8 cellular contexts compared by ENCODE assay signal in the genomic region with DNA sequence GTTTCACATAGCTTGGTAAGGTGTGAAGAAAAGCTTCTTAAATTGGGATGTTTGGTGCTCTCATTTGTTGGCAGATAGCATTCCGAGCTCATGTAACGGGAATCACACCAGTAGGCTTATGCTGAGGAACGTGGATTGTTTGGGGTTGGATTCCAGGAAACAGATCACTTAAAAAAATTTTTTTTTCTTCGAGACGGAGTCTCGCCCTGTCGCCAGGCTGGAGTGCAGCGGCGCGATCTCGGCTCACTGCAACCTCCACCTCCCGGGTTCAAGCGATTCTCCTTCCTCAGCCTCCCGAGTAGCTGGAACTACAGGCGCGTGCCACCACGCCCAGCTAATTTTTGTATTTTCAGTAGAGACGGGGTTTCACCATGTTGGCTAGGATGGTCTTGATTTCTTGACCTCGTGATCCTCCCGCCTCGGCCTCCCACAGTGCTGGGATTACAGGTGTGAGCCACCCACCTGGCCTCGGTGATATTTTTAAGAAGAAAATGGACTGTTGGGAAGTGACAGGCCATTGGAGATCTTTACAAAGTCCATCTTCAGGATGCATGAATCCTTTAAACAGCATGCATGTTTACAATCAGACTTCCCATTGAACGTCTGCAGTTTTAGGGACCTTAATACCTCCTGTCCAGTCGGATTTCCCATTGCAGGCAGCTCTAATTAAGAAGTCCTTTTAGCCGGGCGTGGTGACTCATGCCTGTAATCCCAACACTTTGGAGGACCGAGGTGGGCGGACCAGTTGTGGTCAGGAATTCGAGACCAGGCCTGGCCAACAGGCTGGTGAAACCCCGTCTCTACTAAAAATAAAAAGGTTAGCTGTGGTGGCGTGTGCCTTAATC. TPM values are rescaled to one million over a fixed set of nuclear protein-coding genes. Genes with fewer than 3 reads are reported as not detected.
A peak's percentile ranks its signal among the peaks of the same experiment; 100 is the strongest.
DNase-seq lines count a peak whose midpoint lies in the region; ATAC-seq and TF ChIP-seq lines count a peak whose summit lies in the region.
"Not testable (repeated sequence)": the region's sequence is repeated elsewhere in the genome, so short reads cannot be mapped to it uniquely, and the experiment has no call there.

No MANE protein-coding gene starts in this region.

- not testable (repeated sequence) for H3K27me3 ChIP-seq in DND-41 (ENCODE audit: insufficient read depth, low read length, poor library complexity); IMR-90 (ENCODE audit: control insufficient read depth, insufficient read depth, low read length); neuron (ENCODE audit: insufficient read depth, low read length); tibial artery

- dilution Hi-C loops in IMR-90 (cut with HindIII; ENCODE audit: low sequenced_read_pairs, unreplicated experiment) = not testable (repeated sequence)

- H2AK9ac ChIP-seq in IMR-90 (replicated peaks; ENCODE audit: low read depth, low read length, poor library complexity) = not testable (repeated sequence)

- H4K8ac ChIP-seq in IMR-90 (ENCODE audit: low read depth in 2 of 2, low read length in 2 of 2) = 0 out of 4 replicates have a peak overlapping the region, but pooled peaks of 1 of the 2 experiments have one; percentile 55

- H3K4me3 Mint-ChIP-seq in activated naive CD8-positive, alpha-beta T cell treated with anti-CD3 and anti-CD28 coated beads, Interleukin-2, amount 50 U/mL, for 24 hours = peak overlapping the region; percentile 68

- POLR2A ChIA-PET in IMR-90 (lab: Charles Lee; ENCODE audit: unreplicated experiment) = not testable (repeated sequence)

- not testable (repeated sequence) for H2BK15ac ChIP-seq in IMR-90 (ENCODE audit: low read depth, low read length)

- not testable (repeated sequence) for ATAC-seq in DND-41 (ENCODE audit: insufficient read depth, low read depth); activated naive CD8-positive, alpha-beta T cell treated with anti-CD3 and anti-CD28 coated beads, Interleukin-2, amount 50 U/mL, for 24 hours
- ATAC-seq in IMR-90 (ENCODE audit: low read depth) = peak; percentile 18
- peak; percentile 19 for ATAC-seq in esophagus mucosa

- not testable (repeated sequence) for H3K27ac Mint-ChIP-seq in activated naive CD8-positive, alpha-beta T cell treated with anti-CD3 and anti-CD28 coated beads, Interleukin-2, amount 50 U/mL, for 24 hours

- peak overlapping the region in 1 of 2 experiments; percentile 57; a peak in 3 of 4 replicates for H3K4me3 ChIP-seq in DND-41 (ENCODE audit: low read depth in 1 of 2, low read length in 2 of 2)
- peak overlapping the region; percentile 32 for H3K4me3 ChIP-seq in IMR-90 (ENCODE audit: insufficient read depth, low read depth, low read length)
- H3K4me3 ChIP-seq in neuron (ENCODE audit: low read length) = peak overlapping the region; percentile 48
- H3K4me3 ChIP-seq in tibial artery = peak overlapping the region; percentile 43 to 54

- H3K18ac ChIP-seq in IMR-90 (ENCODE audit: low read depth, low read length) = not testable (repeated sequence)

- WGBS in IMR-90 (ENCODE audit: extremely low coverage in 2 of 2, insufficient read length in 1 of 2), 2 experiments = no CpG with 5 or more reads among the region's 31 CpGs

- H3K79me1 ChIP-seq in IMR-90 (ENCODE audit: low read depth in 1 of 2, low read length in 2 of 2) = not testable (repeated sequence)

- not testable (repeated sequence) for H2AFZ ChIP-seq in DND-41 (ENCODE audit: low read depth, low read length); IMR-90 (replicated peaks; ENCODE audit: low read length, poor library complexity); neuron (ENCODE audit: low read depth, low read length)

- not testable (repeated sequence) for H4K91ac ChIP-seq in IMR-90 (ENCODE audit: insufficient read depth, low read depth, low read length)

- H3K4me1 Mint-ChIP-seq in activated naive CD8-positive, alpha-beta T cell treated with anti-CD3 and anti-CD28 coated beads, Interleukin-2, amount 50 U/mL, for 24 hours = not testable (repeated sequence)

- H3K9me3 ChIP-seq in DND-41 (ENCODE audit: insufficient read depth, low read length, severe bottlenecking); IMR-90 (ENCODE audit: control insufficient read depth, insufficient read depth, low read length); neuron (ENCODE audit: low read length); tibial artery: not testable (repeated sequence)

- H3K9ac ChIP-seq in DND-41 (ENCODE audit: low read depth, low read length) = peak overlapping the region; percentile 60
- H3K9ac ChIP-seq in IMR-90 (ENCODE audit: low read depth, low read length) = not testable (repeated sequence)

- peak; percentile 5 for DNase-seq in DND-41
- DNase-seq in IMR-90; activated naive CD8-positive, alpha-beta T cell treated with anti-CD3 and anti-CD28 coated beads, Interleukin-2, amount 50 U/mL, for 24 hours; tibial artery: not testable (repeated sequence)
- peak; percentile 9 for DNase-seq in SW480 (ENCODE audit: low spot score)
- peak; percentile 49 for DNase-seq in islet precursor cell

- H3K9me3 Mint-ChIP-seq in activated naive CD8-positive, alpha-beta T cell treated with anti-CD3 and anti-CD28 coated beads, Interleukin-2, amount 50 U/mL, for 24 hours = not testable (repeated sequence)

- BruUV-seq in IMR-90 (replicated peaks; lab: Mats Ljungman, UMichigan) = not testable (repeated sequence)

- not testable (repeated sequence) for H2BK120ac ChIP-seq in IMR-90 (ENCODE audit: low read depth, low read length)

- H3K14ac ChIP-seq in IMR-90 (replicated peaks; ENCODE audit: low read depth, low read length) = not testable (repeated sequence)

- not testable (repeated sequence) for H3K9me1 ChIP-seq in IMR-90 (ENCODE audit: insufficient read depth, low read length)

- H3K23ac ChIP-seq in IMR-90 (ENCODE audit: low read depth, low read length) = 0 out of 2 replicates have a peak overlapping the region, but pooled peaks have one; percentile 49

- H2BK5ac ChIP-seq in IMR-90 (ENCODE audit: low read depth, low read length, poor library complexity, severe bottlenecking) = not testable (repeated sequence)

- peak overlapping the region; percentile 73 for H3K4me2 ChIP-seq in DND-41 (ENCODE audit: insufficient read depth, low read length)
- peak overlapping the region; percentile 47; the same call in 1 of the 2 replicates for H3K4me2 ChIP-seq in IMR-90 (ENCODE audit: low read depth, low read length)

- H3K56ac ChIP-seq in IMR-90 (ENCODE audit: extremely low read depth, insufficient read depth, low read length) = not testable (repeated sequence)

- H3K4me1 ChIP-seq in DND-41 (ENCODE audit: insufficient read depth, low read length); IMR-90 (ENCODE audit: control insufficient read depth, insufficient read depth, low read length); neuron (ENCODE audit: insufficient read depth, low read length); tibial artery: not testable (repeated sequence)

- not testable (repeated sequence) for H3K27me3 Mint-ChIP-seq in activated naive CD8-positive, alpha-beta T cell treated with anti-CD3 and anti-CD28 coated beads, Interleukin-2, amount 50 U/mL, for 24 hours

- not testable (repeated sequence) for TF ChIP-seq POLR2A in IMR-90 (IDR thresholded peaks at IDR 0.05; ENCODE audit: low read depth, low read length)

- in situ Hi-C loops in IMR-90 (cut with MboI; ENCODE audit: low sequenced_read_pairs) = not testable (repeated sequence)

- not testable (repeated sequence) for H3K36me3 ChIP-seq in DND-41 (ENCODE audit: insufficient read depth, low read length); IMR-90 (ENCODE audit: control insufficient read depth, insufficient read depth, low read length); neuron (ENCODE audit: insufficient read depth, low read length); tibial artery

- TF ChIP-seq RAD21 in IMR-90 (IDR thresholded peaks at IDR 0.05; ENCODE audit: low read length) = not testable (repeated sequence)

- TF ChIP-seq CTCF in DND-41 (IDR thresholded peaks at IDR 0.05; ENCODE audit: borderline replicate concordance, extremely low read depth, low read length, poor library complexity, severe bottlenecking); IMR-90 (conservative IDR thresholded peaks at IDR 0.05; ENCODE audit: low read depth, low read length); tibial artery (IDR thresholded peaks at IDR 0.05): not testable (repeated sequence)

- H3K27ac ChIP-seq in DND-41 (ENCODE audit: low read length); IMR-90 (ENCODE audit: insufficient read depth, low read length); tibial artery: not testable (repeated sequence)

- H4K20me1 ChIP-seq in DND-41 (ENCODE audit: insufficient read depth, low read length); IMR-90 (ENCODE audit: insufficient read depth, low read length): not testable (repeated sequence)

- peaks cover 13% of the 10 kb centered on the region; the same call in 1 of the 2 replicates for H3K79me2 ChIP-seq in DND-41 (ENCODE audit: insufficient read depth, low read length)

- not testable (repeated sequence) for H3K4ac ChIP-seq in IMR-90 (ENCODE audit: low read depth, low read length)

- intact Hi-C loops in IMR-90 (cut with micrococcal nuclease); tibial artery (cut with DNase I; ENCODE audit: low total_unique reads): not testable (repeated sequence)

- H2BK20ac ChIP-seq in IMR-90 (ENCODE audit: low read depth, low read length) = not testable (repeated sequence)

- H4K5ac ChIP-seq in IMR-90 (ENCODE audit: low read depth, low read length) = not testable (repeated sequence)

- not testable (repeated sequence) for H3K36me3 Mint-ChIP-seq in activated naive CD8-positive, alpha-beta T cell treated with anti-CD3 and anti-CD28 coated beads, Interleukin-2, amount 50 U/mL, for 24 hours (ENCODE audit: low read depth)

- not testable (repeated sequence) for H2AK5ac ChIP-seq in IMR-90 (ENCODE audit: low read depth, low read length)

- CTCF ChIA-PET in IMR-90 (lab: Yijun Ruan, JAX) = not testable (repeated sequence)

RNA-seq across cellular contexts. Expression of a gene that starts 0.8 kb away (rescaled TPM):
- 32.8 and 35.8 TPM in 2 replicates for total RNA-seq in IMR-90 (2012; rRNA removed)
- 14.7 and 16.9 TPM in 2 replicates for polyA plus RNA-seq in IMR-90 (2012; rRNA removed)
- 4.0 and 6.1 TPM in 2 replicates for polyA plus RNA-seq in IMR-90 (2012; cell fraction: cytosol; rRNA removed)
- polyA plus RNA-seq in IMR-90 (2012; cell fraction: nucleus; rRNA removed; ENCODE audit: low replicate concordance) = 3.4 and 21.7 TPM in 2 replicates
- 12.9 TPM for total RNA-seq in esophagus mucosa
